ENCODE assay signal across 6 cellular contexts in the genomic region with DNA sequence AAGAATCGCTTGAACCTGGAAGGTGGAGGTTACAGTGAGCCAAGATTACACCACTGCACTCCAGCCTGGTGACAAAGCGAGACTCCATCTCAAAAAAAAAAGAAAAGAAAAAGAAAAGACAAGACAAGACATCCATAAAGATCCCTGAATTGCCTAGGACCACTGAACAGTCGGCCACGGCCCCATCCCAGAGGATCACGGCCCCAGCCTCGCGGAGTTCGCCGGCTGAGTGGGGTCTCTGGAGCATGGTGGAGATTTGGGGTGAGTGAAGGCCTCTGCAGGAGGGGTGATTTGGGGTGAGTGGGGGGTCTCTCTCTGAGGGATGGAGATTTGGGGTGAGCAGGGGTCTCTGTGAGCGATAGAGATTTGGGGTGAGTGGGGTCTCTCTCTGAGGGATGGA. TPM values are rescaled to one million over a fixed set of nuclear protein-coding genes. Genes with fewer than 3 reads are reported as not detected.
"Had no signal": no experiment of that assay in that cellular context is flagged by ENCODE, and none has a peak within 500 bp of the region (broad histone marks: within the 10 kb centered on the region; RNA-seq: fewer than 3 reads in every experiment).

No MANE protein-coding gene starts in this region.

RNA-seq across cellular contexts. Expression of a gene that starts 28.1 kb away (rescaled TPM):
- total RNA-seq: HT-29, LHCN-M2, MCF 10A had no signal
- polyA plus RNA-seq: SK-N-SH had no signal

RNA-seq across cellular contexts. Expression of a gene that starts 28.1 kb away (rescaled TPM):
- total RNA-seq: HT-29, LHCN-M2, MCF 10A, Peyer's patch, RPMI7951 had no signal
- polyA plus RNA-seq: SK-N-SH had no signal
